8 cellular contexts compared by ENCODE assay signal in genomic region chr10:70478191-70479160, GRCh38. TPM values are rescaled to one million over a fixed set of nuclear protein-coding genes. Genes with fewer than 3 reads are reported as not detected.
DNase-seq lines count a peak whose midpoint lies in the region; ATAC-seq and TF ChIP-seq lines count a peak whose summit lies in the region.

Gene PALD1 (plus strand): TSS chr10:70478767. CDS start chr10:70525952, 47,185 bp downstream.

- DNase-seq in LoVo (ENCODE audit: low spot score) (peak; percentile 68), dermis blood vessel endothelial cell (peak; percentile 74), lung microvascular endothelial cell (ENCODE audit: low read depth in 2 of 2) (peak; percentile 53 to 68)
- peak; percentile 46 to 63 for DNase-seq in activated CD4-positive, alpha-beta T cell treated with anti-CD3 and anti-CD28 coated beads for 4 hours
- DNase-seq in stimulated activated CD8-positive, alpha-beta memory T cell treated with anti-CD3 and anti-CD28 coated beads, Interleukin-4, amount 100 ng/mL, for 24 hours (ENCODE audit: low read depth), result peak; percentile 28

- TF ChIP-seq POLR2A in GM10847 (IDR thresholded peaks at IDR 0.05; ENCODE audit: extremely low read depth, insufficient read length), result peak; percentile 28

- no peak for ATAC-seq in HG02678 (IDR thresholded peaks at IDR 0.05; ENCODE audit: unreplicated experiment)
- no peak for ATAC-seq in GM19023 (IDR thresholded peaks at IDR 0.05; ENCODE audit: unreplicated experiment)

RNA-seq across cellular contexts. Expression of gene PALD1, which starts in this region (rescaled TPM):
- 248 and 276 TPM in 2 replicates for total RNA-seq in dermis blood vessel endothelial cell
- 112 and 120 TPM in 2 replicates for total RNA-seq in lung microvascular endothelial cell
